Comparison of ENCODE assay signal across 8 cellular contexts in genomic region chr3:180036092-180036677, GRCh38. TPM values are rescaled to one million over a fixed set of nuclear protein-coding genes. Genes with fewer than 3 reads are reported as not detected.
A peak's percentile ranks its signal among the peaks of the same experiment; 100 is the strongest.
DNase-seq lines count a peak whose midpoint lies in the region; ATAC-seq and TF ChIP-seq lines count a peak whose summit lies in the region.

No MANE protein-coding gene starts in this region.

- BruUV-seq in Caco-2 (replicated peaks; lab: Mats Ljungman, UMichigan) = no TSS peak

- H3K4me3 ChIP-seq in Caco-2 (ENCODE audit: low read depth, low read length) = no peak overlapping the region

- H3K4me1 ChIP-seq in Caco-2 = no peaks in the 10 kb centered on the region

- no peak for DNase-seq in activated CD4-positive, alpha-beta T cell treated with anti-CD3 and anti-CD28 coated beads, Interleukin-2, amount 10 ng/mL, durations not matched to agents 24 days and 14 days
- DNase-seq in activated CD4-positive, alpha-beta T cell treated with anti-CD3 and anti-CD28 coated beads for 48 hours = no peak
- peak; percentile 42 for DNase-seq in NCI-H526 treated with DMSO at 0.1 percent for 48 hours (lab: John Stamatoyannopoulos, UW)
- DNase-seq in glutamatergic neuron = peak; percentile 25
- DNase-seq in HPDE6-E6E7 (ENCODE audit: extremely low spot score) = no peak
- no peak for DNase-seq in Caco-2
- DNase-seq in islet precursor cell = no peak

- intact Hi-C loops in activated CD4-positive, alpha-beta T cell treated with anti-CD3 and anti-CD28 coated beads, Interleukin-2, amount 10 ng/mL, durations not matched to agents 24 days and 14 days (cut with micrococcal nuclease) = loop anchor here (5.0 kb wide), 1 partner anchor 1686 kb away; no protein-coding TSS in a partner anchor
- intact Hi-C loops in Caco-2 (cut with micrococcal nuclease; ENCODE audit: unreplicated experiment) = no loop called here

- H3K4me1 Mint-ChIP-seq in activated CD4-positive, alpha-beta T cell treated with anti-CD3 and anti-CD28 coated beads, Interleukin-2, amount 10 ng/mL, durations not matched to agents 24 days and 14 days = peaks cover 9% of the 10 kb centered on the region
- peaks cover 8% of the 10 kb centered on the region for H3K4me1 Mint-ChIP-seq in glutamatergic neuron (ENCODE audit: low read depth, unreplicated experiment)
- no peaks in the 10 kb centered on the region for H3K4me1 Mint-ChIP-seq in Caco-2 (ENCODE audit: low read depth, unreplicated experiment)

- no peaks in the 10 kb centered on the region for H3K9me3 Mint-ChIP-seq in activated CD4-positive, alpha-beta T cell treated with anti-CD3 and anti-CD28 coated beads, Interleukin-2, amount 10 ng/mL, durations not matched to agents 24 days and 14 days
- H3K9me3 Mint-ChIP-seq in glutamatergic neuron (ENCODE audit: unreplicated experiment) (peaks cover 7% of the 10 kb centered on the region), Caco-2 (ENCODE audit: unreplicated experiment) (no peaks in the 10 kb centered on the region)

- TF ChIP-seq CTCF in glutamatergic neuron (IDR thresholded peaks at IDR 0.05; ENCODE audit: partially characterized antibody, unreplicated experiment) (no peak), Caco-2 (IDR thresholded peaks at IDR 0.05; ENCODE audit: insufficient read depth in 1 of 2, low read depth in 1 of 2, low read length in 1 of 2, severe bottlenecking in 1 of 2, unreplicated experiment in 1 of 2) (no peak)

- POLR2A ChIA-PET in Caco-2 (lab: Charles Lee) = no interaction called here

- peaks cover 49% of the 10 kb centered on the region for H3K27me3 Mint-ChIP-seq in activated CD4-positive, alpha-beta T cell treated with anti-CD3 and anti-CD28 coated beads, Interleukin-2, amount 10 ng/mL, durations not matched to agents 24 days and 14 days
- H3K27me3 Mint-ChIP-seq in glutamatergic neuron (ENCODE audit: unreplicated experiment) = peaks cover 4% of the 10 kb centered on the region
- peaks cover 6% of the 10 kb centered on the region for H3K27me3 Mint-ChIP-seq in Caco-2 (ENCODE audit: insufficient read depth, unreplicated experiment)

- peak overlapping the region; percentile 65 for H3K4me3 Mint-ChIP-seq in activated CD4-positive, alpha-beta T cell treated with anti-CD3 and anti-CD28 coated beads, Interleukin-2, amount 10 ng/mL, durations not matched to agents 24 days and 14 days
- H3K4me3 Mint-ChIP-seq in glutamatergic neuron (ENCODE audit: unreplicated experiment) = peak overlapping the region; percentile 100
- no peak overlapping the region for H3K4me3 Mint-ChIP-seq in Caco-2 (ENCODE audit: unreplicated experiment)

- CTCF ChIA-PET in Caco-2 (lab: Charles Lee) = no interaction called here

- no peaks in the 10 kb centered on the region for H3K36me3 ChIP-seq in Caco-2 (ENCODE audit: control insufficient read depth, insufficient read depth, low read length)

- no peaks in the 10 kb centered on the region for H3K27me3 ChIP-seq in Caco-2 (replicated peaks; ENCODE audit: control insufficient read depth, insufficient read depth, low read length)

- H3K27ac Mint-ChIP-seq in activated CD4-positive, alpha-beta T cell treated with anti-CD3 and anti-CD28 coated beads, Interleukin-2, amount 10 ng/mL, durations not matched to agents 24 days and 14 days = no peak overlapping the region
- H3K27ac Mint-ChIP-seq in glutamatergic neuron (ENCODE audit: unreplicated experiment) (peak overlapping the region; percentile 93), Caco-2 (ENCODE audit: unreplicated experiment) (no peak overlapping the region)

- H3K36me3 Mint-ChIP-seq in activated CD4-positive, alpha-beta T cell treated with anti-CD3 and anti-CD28 coated beads, Interleukin-2, amount 10 ng/mL, durations not matched to agents 24 days and 14 days (ENCODE audit: low read depth) = peaks cover 2% of the 10 kb centered on the region
- H3K36me3 Mint-ChIP-seq in glutamatergic neuron (ENCODE audit: unreplicated experiment) (no peaks in the 10 kb centered on the region), Caco-2 (ENCODE audit: insufficient read depth, unreplicated experiment) (no peaks in the 10 kb centered on the region)

- ATAC-seq in HG02678 (IDR thresholded peaks at IDR 0.05; ENCODE audit: unreplicated experiment) = peak; percentile 49

- H3K9me3 ChIP-seq in Caco-2 = no peaks in the 10 kb centered on the region

RNA-seq across cellular contexts. Expression of gene PEX5L, which starts 0.6 kb away (rescaled TPM):
- total RNA-seq in activated CD4-positive, alpha-beta T cell treated with anti-CD3 and anti-CD28 coated beads, Interleukin-2, amount 10 ng/mL, durations not matched to agents 24 days and 14 days = 0.12 and 0.17 TPM in 2 replicates
- total RNA-seq in glutamatergic neuron (ENCODE audit: unreplicated experiment) (41.0 TPM), Caco-2 (2022) (not detected in 2 replicates)

Comparison
In these comparisons a context has a peak if more than half of its experiments do, and no peak if none do; other contexts are left out.
1. DNase-seq: peak in NCI-H526 treated with DMSO at 0.1 percent for 48 hours (single experiment) and glutamatergic neuron (single experiment); none in activated CD4-positive, alpha-beta T cell treated with anti-CD3 and anti-CD28 coated beads, Interleukin-2, amount 10 ng/mL, durations not matched to agents 24 days and 14 days (single experiment), activated CD4-positive, alpha-beta T cell treated with anti-CD3 and anti-CD28 coated beads for 48 hours (single experiment), HPDE6-E6E7 (single experiment), Caco-2 (0 of 2) and islet precursor cell (single experiment).
2. RNA of gene PEX5L, which starts 0.6 kb away (total RNA-seq): 41.0 TPM in glutamatergic neuron (single experiment); 0.12 to 0.17 TPM in activated CD4-positive, alpha-beta T cell treated with anti-CD3 and anti-CD28 coated beads, Interleukin-2, amount 10 ng/mL, durations not matched to agents 24 days and 14 days and not detected in Caco-2; every median in the first group is over 10 times any median in the second.